Comparison of ENCODE assay signal across 30 cellular contexts in the genomic region with DNA sequence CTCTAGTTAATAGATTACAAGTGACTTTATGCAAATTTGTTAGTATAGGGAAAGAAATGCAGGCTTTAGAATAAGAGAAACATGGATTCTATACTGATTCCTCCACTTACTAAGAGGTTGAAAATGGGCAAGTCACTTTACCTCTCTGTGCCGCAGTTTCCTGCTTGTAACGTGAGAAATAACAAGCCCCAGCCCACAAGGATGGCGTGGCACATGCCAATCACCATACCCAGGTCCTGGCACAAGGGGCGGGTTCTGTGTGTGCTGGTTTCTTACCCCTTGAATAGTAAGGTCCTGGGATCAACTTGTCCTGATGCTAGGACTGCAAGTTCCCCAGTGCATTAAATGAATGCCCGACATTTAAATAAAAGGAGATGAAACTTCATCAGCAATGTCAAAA. TPM values are rescaled to one million over a fixed set of nuclear protein-coding genes. Genes with fewer than 3 reads are reported as not detected.
DNase-seq lines count a peak whose midpoint lies in the region; ATAC-seq, FAIRE-seq and TF ChIP-seq lines count a peak whose summit lies in the region.
"Had no signal": no experiment of that assay in that cellular context is flagged by ENCODE, and none has a peak within 500 bp of the region (broad histone marks: within the 10 kb centered on the region; RNA-seq: fewer than 3 reads in every experiment).

No MANE protein-coding gene starts in this region.

- H3K36me3 Mint-ChIP-seq in activated CD8-positive, alpha-beta memory T cell treated with anti-CD3 and anti-CD28 coated beads, Interleukin-2, amount 10 ng/mL, durations not matched to agents 7 days and 5 days: no peaks in the 10 kb centered on the region
- peaks cover 0 to 1% (median 0%) of the 10 kb centered on the region in 3 donors for H3K36me3 Mint-ChIP-seq in CD8-positive, alpha-beta memory T cell
- peaks cover 0 to 2% (median 0%) of the 10 kb centered on the region in 3 donors for H3K36me3 Mint-ChIP-seq in naive thymus-derived CD8-positive, alpha-beta T cell
- H3K36me3 Mint-ChIP-seq: neural progenitor cell had no signal

- H3K36me3 ChIP-seq in CD8-positive, alpha-beta memory T cell (ENCODE audit: insufficient read depth, low read length): no peaks in the 10 kb centered on the region
- no peaks in the 10 kb centered on the region for H3K36me3 ChIP-seq in ascending aorta
- H3K36me3 ChIP-seq: breast epithelium, neural progenitor cell, pancreas, Peyer's patch had no signal

- no peak overlapping the region for H3K4me3 Mint-ChIP-seq in activated CD8-positive, alpha-beta memory T cell treated with anti-CD3 and anti-CD28 coated beads, Interleukin-2, amount 10 ng/mL, durations not matched to agents 7 days and 5 days
- H3K4me3 Mint-ChIP-seq in CD8-positive, alpha-beta memory T cell: peak overlapping the region in 6 of 7 donors; percentile 19 to 62 (median 38)
- H3K4me3 Mint-ChIP-seq in naive thymus-derived CD8-positive, alpha-beta T cell: peak overlapping the region in 9 of 10 donors; percentile 9 to 61 (median 26)
- H3K4me3 Mint-ChIP-seq: neural progenitor cell had no signal

- H3K27me3 Mint-ChIP-seq in activated CD8-positive, alpha-beta memory T cell treated with anti-CD3 and anti-CD28 coated beads, Interleukin-2, amount 10 ng/mL, durations not matched to agents 7 days and 5 days: peaks cover 54% of the 10 kb centered on the region
- H3K27me3 Mint-ChIP-seq in CD8-positive, alpha-beta memory T cell: no peaks in the 10 kb centered on the region
- H3K27me3 Mint-ChIP-seq in naive thymus-derived CD8-positive, alpha-beta T cell: no peaks in the 10 kb centered on the region

- no peaks in the 10 kb centered on the region for H3K9me3 ChIP-seq in CD8-positive, alpha-beta memory T cell (ENCODE audit: low read length)
- no peaks in the 10 kb centered on the region for H3K9me3 ChIP-seq in ascending aorta
- H3K9me3 ChIP-seq: breast epithelium, pancreas, Peyer's patch, testis had no signal

- H3K9me3 Mint-ChIP-seq in activated CD8-positive, alpha-beta memory T cell treated with anti-CD3 and anti-CD28 coated beads, Interleukin-2, amount 10 ng/mL, durations not matched to agents 7 days and 5 days (ENCODE audit: low read depth): no peaks in the 10 kb centered on the region
- no peaks in the 10 kb centered on the region for H3K9me3 Mint-ChIP-seq in CD8-positive, alpha-beta memory T cell
- peaks cover 0 to 2% (median 0%) of the 10 kb centered on the region in 9 donors for H3K9me3 Mint-ChIP-seq in naive thymus-derived CD8-positive, alpha-beta T cell
- H3K9me3 Mint-ChIP-seq: neural progenitor cell had no signal

- peaks cover 57% of the 10 kb centered on the region for H3K4me1 ChIP-seq in CD8-positive, alpha-beta memory T cell (ENCODE audit: insufficient read depth, low read length)
- no peaks in the 10 kb centered on the region for H3K4me1 ChIP-seq in ascending aorta
- H3K4me1 ChIP-seq: breast epithelium, neural progenitor cell, pancreas, Peyer's patch, testis had no signal

- peaks cover 33% of the 10 kb centered on the region for H3K4me1 Mint-ChIP-seq in activated CD8-positive, alpha-beta memory T cell treated with anti-CD3 and anti-CD28 coated beads, Interleukin-2, amount 10 ng/mL, durations not matched to agents 7 days and 5 days
- peaks cover 19 to 43% (median 23%) of the 10 kb centered on the region in 3 donors for H3K4me1 Mint-ChIP-seq in CD8-positive, alpha-beta memory T cell
- peaks cover 24 to 64% (median 47%) of the 10 kb centered on the region in 4 donors for H3K4me1 Mint-ChIP-seq in naive thymus-derived CD8-positive, alpha-beta T cell
- H3K4me1 Mint-ChIP-seq: neural progenitor cell had no signal

- no peak overlapping the region for H3K27ac Mint-ChIP-seq in activated CD8-positive, alpha-beta memory T cell treated with anti-CD3 and anti-CD28 coated beads, Interleukin-2, amount 10 ng/mL, durations not matched to agents 7 days and 5 days
- peak overlapping the region; percentile 39 to 91 (median 76) for H3K27ac Mint-ChIP-seq in CD8-positive, alpha-beta memory T cell
- peak overlapping the region in 9 of 10 donors; percentile 11 to 82 (median 75) for H3K27ac Mint-ChIP-seq in naive thymus-derived CD8-positive, alpha-beta T cell
- H3K27ac Mint-ChIP-seq: neural progenitor cell had no signal

- H3K27ac ChIP-seq in CD8-positive, alpha-beta memory T cell (ENCODE audit: low read depth, low read length): no peak overlapping the region
- no peak overlapping the region for H3K27ac ChIP-seq in ascending aorta
- H3K27ac ChIP-seq: breast epithelium, GM23248, neural progenitor cell, pancreas, Peyer's patch, skin epidermis, testis had no signal

- no peak for TF ChIP-seq CTCF in ascending aorta (IDR thresholded peaks at IDR 0.05)

- H3K4me3 ChIP-seq in CD8-positive, alpha-beta memory T cell (ENCODE audit: low read length): no peak overlapping the region
- no peak overlapping the region for H3K4me3 ChIP-seq in ascending aorta
- H3K4me3 ChIP-seq: breast epithelium, GM23248, neural progenitor cell, pancreas, Peyer's patch, skin epidermis, testis had no signal

- DNase-seq in activated CD8-positive, alpha-beta memory T cell treated with anti-CD3 and anti-CD28 coated beads, Interleukin-2, amount 10 ng/mL, durations not matched to agents 7 days and 5 days: peak; percentile 57
- no peak for DNase-seq in activated CD8-positive, alpha-beta memory T cell treated with anti-CD3 and anti-CD28 coated beads for 24 hours
- peak in 1 of 5 donors; percentile 17 for DNase-seq in CD8-positive, alpha-beta memory T cell
- DNase-seq in activated naive CD4-positive, alpha-beta T cell treated with anti-CD3 and anti-CD28 coated beads, Interleukin-2, amount 50 U/mL, for 16 hours: peak; percentile 27
- no peak for DNase-seq in naive thymus-derived CD8-positive, alpha-beta T cell
- DNase-seq in RCC 7860 (ENCODE audit: low spot score) (no peak), ascending aorta (ENCODE audit: low spot score in 2 of 2) (no peak), Kasumi-1 (lab: John Stamatoyannopoulos, UW) (no peak)
- DNase-seq: activated CD4-positive, alpha-beta T cell treated with anti-CD3 and anti-CD28 coated beads for 1 hour; amniotic stem cell; GM23248; hypothalamus; left colon; mammary epithelial cell; NCI-H146; NCI-H446; NCI-H774; pancreas; Peyer's patch; SHP77 treated with DMSO at 0.1 percent for 48 hours; stimulated activated naive CD4-positive, alpha-beta T cell; testis had no signal

- intact Hi-C loops in ascending aorta (cut with DNase I): no loop called here

- POLR2A ChIA-PET in CD8-positive, alpha-beta memory T cell (lab: Charles Lee): interaction anchor here (0.6 kb wide), 1 partner anchor 8 kb away, joined by 5 read pairs; no protein-coding TSS in a partner anchor
- POLR2A ChIA-PET in naive thymus-derived CD8-positive, alpha-beta T cell (lab: Charles Lee): no interaction called here

- ATAC-seq in activated CD8-positive, alpha-beta memory T cell treated with anti-CD3 and anti-CD28 coated beads, Interleukin-2, amount 10 ng/mL, durations not matched to agents 7 days and 5 days: no peak
- peak; percentile 62 to 73 for ATAC-seq in naive thymus-derived CD8-positive, alpha-beta T cell
- ATAC-seq: left colon, pancreas had no signal

- no peaks in the 10 kb centered on the region for H3K27me3 ChIP-seq in CD8-positive, alpha-beta memory T cell (ENCODE audit: insufficient read depth, low read length, poor library complexity, severe bottlenecking)
- H3K27me3 ChIP-seq in ascending aorta: no peaks in the 10 kb centered on the region
- H3K27me3 ChIP-seq: pancreas, Peyer's patch, testis had no signal

- CTCF ChIA-PET in activated CD8-positive, alpha-beta memory T cell treated with anti-CD3 and anti-CD28 coated beads, Interleukin-2, amount 10 ng/mL, durations not matched to agents 7 days and 5 days (lab: Charles Lee): no interaction called here
- CTCF ChIA-PET in CD8-positive, alpha-beta memory T cell (lab: Charles Lee): no interaction called here

- no peak for FAIRE-seq in RCC 7860 (lab: Jason Lieb, UNC)
- FAIRE-seq: A204.1, colon, pancreas had no signal

RNA-seq across cellular contexts. Expression of a gene that starts 8.0 kb away (rescaled TPM):
- under 1 TPM in 1 of 2 experiments, not detected in 1; 0.26 TPM for total RNA-seq in activated CD8-positive, alpha-beta memory T cell treated with anti-CD3 and anti-CD28 coated beads, Interleukin-2, amount 10 ng/mL, durations not matched to agents 7 days and 5 days
- total RNA-seq in CD8-positive, alpha-beta memory T cell: under 1 TPM; 0.46 to 0.93 TPM
- polyA plus RNA-seq in CD8-positive, alpha-beta memory T cell: 3.6 TPM
- 1 to 10 TPM; 1.3 to 2.4 TPM for total RNA-seq in naive thymus-derived CD8-positive, alpha-beta T cell
- polyA plus RNA-seq in naive thymus-derived CD8-positive, alpha-beta T cell: 1 to 10 TPM in 1 of 3 donors, under 1 TPM in 2; 0.32 to 1.5 (median 0.83) TPM
- 0.85 TPM for total RNA-seq in ascending aorta
- total RNA-seq: Daoy, GM23248, HT-29, mammary epithelial cell had no signal
- polyA plus RNA-seq: GM23248, mammary epithelial cell had no signal

RNA-seq across cellular contexts. Expression of a gene that starts 8.5 kb away (rescaled TPM):
- 10 to 100 TPM in 1 of 2 experiments, 1 to 10 TPM in 1; 9.5 to 10.9 TPM for total RNA-seq in activated CD8-positive, alpha-beta memory T cell treated with anti-CD3 and anti-CD28 coated beads, Interleukin-2, amount 10 ng/mL, durations not matched to agents 7 days and 5 days
- total RNA-seq in CD8-positive, alpha-beta memory T cell: 10 to 100 TPM; 11.0 to 13.4 TPM
- polyA plus RNA-seq in CD8-positive, alpha-beta memory T cell: 8.8 TPM
- 10 to 100 TPM in 1 of 2 experiments, 1 to 10 TPM in 1; 10.0 to 10.3 TPM for total RNA-seq in naive thymus-derived CD8-positive, alpha-beta T cell
- 1 to 10 TPM; 2.4 to 9.3 (median 5.4) TPM for polyA plus RNA-seq in naive thymus-derived CD8-positive, alpha-beta T cell
- total RNA-seq in ascending aorta: 8.9 TPM

RNA-seq across cellular contexts. Expression of a gene that starts 25.4 kb away (rescaled TPM):
- not detected for total RNA-seq in activated CD8-positive, alpha-beta memory T cell treated with anti-CD3 and anti-CD28 coated beads, Interleukin-2, amount 10 ng/mL, durations not matched to agents 7 days and 5 days
- total RNA-seq in CD8-positive, alpha-beta memory T cell: under 1 TPM; 0.42 to 0.46 TPM
- polyA plus RNA-seq in CD8-positive, alpha-beta memory T cell: 2.5 TPM
- total RNA-seq in naive thymus-derived CD8-positive, alpha-beta T cell: not detected
- polyA plus RNA-seq in naive thymus-derived CD8-positive, alpha-beta T cell: under 1 TPM in 1 of 3 donors, not detected in 2; 0.68 TPM
- 4.8 TPM for total RNA-seq in ascending aorta
- total RNA-seq: Daoy, GM23248, HT-29, mammary epithelial cell, Peyer's patch had no signal
- polyA plus RNA-seq: GM23248, mammary epithelial cell had no signal

RNA-seq across cellular contexts. Expression of a gene that starts 34.0 kb away (rescaled TPM):
- total RNA-seq in activated CD8-positive, alpha-beta memory T cell treated with anti-CD3 and anti-CD28 coated beads, Interleukin-2, amount 10 ng/mL, durations not matched to agents 7 days and 5 days: under 1 TPM; 0.61 to 0.89 TPM
- total RNA-seq in CD8-positive, alpha-beta memory T cell: under 1 TPM; 0.26 to 0.31 TPM
- not detected for polyA plus RNA-seq in CD8-positive, alpha-beta memory T cell
- total RNA-seq in naive thymus-derived CD8-positive, alpha-beta T cell: 1 to 10 TPM; 1.1 to 1.5 TPM
- not detected for polyA plus RNA-seq in naive thymus-derived CD8-positive, alpha-beta T cell
- not detected for total RNA-seq in ascending aorta
- total RNA-seq: Daoy, GM23248, HT-29, ureter had no signal
- polyA plus RNA-seq: GM23248 had no signal

RNA-seq across cellular contexts. Expression of a gene that starts 51.8 kb away (rescaled TPM):
- total RNA-seq in activated CD8-positive, alpha-beta memory T cell treated with anti-CD3 and anti-CD28 coated beads, Interleukin-2, amount 10 ng/mL, durations not matched to agents 7 days and 5 days: not detected
- not detected for total RNA-seq in CD8-positive, alpha-beta memory T cell
- polyA plus RNA-seq in CD8-positive, alpha-beta memory T cell: not detected
- not detected for total RNA-seq in naive thymus-derived CD8-positive, alpha-beta T cell
- not detected for polyA plus RNA-seq in naive thymus-derived CD8-positive, alpha-beta T cell
- not detected for total RNA-seq in ascending aorta
- total RNA-seq: breast epithelium, Daoy, GM23248, HT-29, ureter had no signal

Comparison
In these comparisons a context has a peak if more than half of its experiments do, and no peak if none do; other contexts are left out.
1. DNase-seq: peak in activated CD8-positive, alpha-beta memory T cell treated with anti-CD3 and anti-CD28 coated beads, Interleukin-2, amount 10 ng/mL, durations not matched to agents 7 days and 5 days (single experiment) and activated naive CD4-positive, alpha-beta T cell treated with anti-CD3 and anti-CD28 coated beads, Interleukin-2, amount 50 U/mL, for 16 hours (single experiment); none in activated CD8-positive, alpha-beta memory T cell treated with anti-CD3 and anti-CD28 coated beads for 24 hours (single experiment), naive thymus-derived CD8-positive, alpha-beta T cell (0 of 10), RCC 7860 (single experiment), ascending aorta (0 of 2) and Kasumi-1 (0 of 2).